Comparison of ENCODE assay signal across 8 cellular contexts in genomic region chr9:3526903-3527652, GRCh38. TPM values are rescaled to one million over a fixed set of nuclear protein-coding genes. Genes with fewer than 3 reads are reported as not detected.
A peak's percentile ranks its signal among the peaks of the same experiment; 100 is the strongest.
DNase-seq lines count a peak whose midpoint lies in the region; ATAC-seq and TF ChIP-seq lines count a peak whose summit lies in the region.

No MANE protein-coding gene starts in this region.

- H3K9ac ChIP-seq in GM23248, result peak overlapping the region; percentile 99

- no peaks in the 10 kb centered on the region for H3K9me3 ChIP-seq in GM23248 (ENCODE audit: low read depth)

- no peaks in the 10 kb centered on the region for H3F3A ChIP-seq in GM23248 (ENCODE audit: insufficient read depth)

- no peaks in the 10 kb centered on the region for H3K36me3 ChIP-seq in GM23248 (ENCODE audit: low read depth)

- peak overlapping the region; percentile 89 to 94 for H3K27ac Mint-ChIP-seq in natural killer cell

- H3K79me2 ChIP-seq in GM23248 (ENCODE audit: insufficient read depth), result peaks cover 26% of the 10 kb centered on the region

- intact Hi-C loops in natural killer cell (cut with micrococcal nuclease), result loop anchor here (5.0 to 10.0 kb wide), 4 partner anchors 685 to 1510 kb away; partner anchors contain the start of genes AK3, CDC37L1, PUM3 and SMARCA2

- peak; percentile 12 for TF ChIP-seq POLR2A in erythroblast (IDR thresholded peaks at IDR 0.05; ENCODE audit: low read length)

- ATAC-seq in natural killer cell, result peak; percentile 35 to 64 (median 45)

- peaks cover 0 to 4% of the 10 kb centered on the region in 2 donors for H3K9me3 Mint-ChIP-seq in natural killer cell

- peaks cover 27% of the 10 kb centered on the region for H3K4me1 ChIP-seq in GM23248 (ENCODE audit: insufficient read depth)

- H3K4me1 Mint-ChIP-seq in natural killer cell, result peaks cover 56 to 58% of the 10 kb centered on the region in 2 donors

- no peaks in the 10 kb centered on the region for H3K9me2 ChIP-seq in GM23248 (ENCODE audit: insufficient read depth)

- no peaks in the 10 kb centered on the region for H3K36me3 Mint-ChIP-seq in natural killer cell

- H3K4me3 Mint-ChIP-seq in natural killer cell, result peak overlapping the region; percentile 92

- H3K27ac ChIP-seq in GM23248, result peak overlapping the region; percentile 100

- WGBS in GM23248 (ENCODE audit: low coverage in 1 of 2, low lambda C conversion rate in 2 of 2, missing lambda C conversion rate in 2 of 2), 2 experiments, result 7 to 10% methylated on average over 23 of the region's 23 CpGs

- H3K27me3 ChIP-seq in GM23248 (replicated peaks; ENCODE audit: insufficient read depth), result no peaks in the 10 kb centered on the region

- H4K20me1 ChIP-seq in GM23248 (ENCODE audit: insufficient read depth), result no peaks in the 10 kb centered on the region

- DNase-seq in activated CD4-positive, CD25-positive, alpha-beta regulatory T cell treated with anti-CD3 and anti-CD28 coated beads, Interleukin-2, amount 50 U/mL, for 16 hours (ENCODE audit: low read depth, low spot score), result peak; percentile 52
- DNase-seq in activated CD4-positive, CD25-positive, alpha-beta regulatory T cell treated with anti-CD3 and anti-CD28 coated beads, Interleukin-2, amount 50 U/mL, for 72 hours, result no peak
- DNase-seq in GM23248, result peak; percentile 47
- peak; percentile 81 for DNase-seq in KG1 (lab: John Stamatoyannopoulos, UW)
- peak in 3 of 5 donors; percentile 51 to 82 (median 66) for DNase-seq in T-helper 1 cell
- peak in 1 of 2 experiments; percentile 86 for DNase-seq in erythroblast (lab: John Stamatoyannopoulos, UW)
- no peak for DNase-seq in natural killer cell
- DNase-seq in GM13977 (ENCODE audit: low spot score), result no peak

- TF ChIP-seq CTCF in natural killer cell (IDR thresholded peaks at IDR 0.05) (no peak), GM13977 (IDR thresholded peaks at IDR 0.05; ENCODE audit: extremely low read depth, insufficient read depth, missing control alignments) (no peak)

- no peaks in the 10 kb centered on the region for H3K27me3 Mint-ChIP-seq in natural killer cell (ENCODE audit: low read depth in 2 of 2)

- peak overlapping the region; percentile 99 for H3K4me2 ChIP-seq in GM23248 (ENCODE audit: unreplicated experiment)

- H3K4me3 ChIP-seq in GM23248, result peak overlapping the region; percentile 91

- peak overlapping the region; percentile 73 for H2AFZ ChIP-seq in GM23248

- in situ Hi-C loops in GM23248 (cut with MboI), result no loop called here
- in situ Hi-C loops in GM13977 (cut with MboI; ENCODE audit: low pct_unique_long_range_greater_than_20kb, low sequenced_read_pairs, unreplicated experiment), result no loop called here

RNA-seq across cellular contexts. Expression of gene RFX3, which starts 1.3 kb away (rescaled TPM):
- total RNA-seq in GM23248 (2014; rRNA removed; shearing (Covaris generic)), result 0.51 and 1.9 TPM in 2 replicates
- polyA plus RNA-seq in GM23248 (2016; fragmentation: Nextera tagmentation; extraction: Ambion mirVana), result 0.80 and 1.2 TPM in 2 replicates
- total RNA-seq in natural killer cell, result 10 to 100 TPM; 24.0 to 30.6 (median 30.0) TPM

Comparison
In these comparisons a context has a peak if more than half of its experiments do, and no peak if none do; other contexts are left out.
1. DNase-seq: peak in activated CD4-positive, CD25-positive, alpha-beta regulatory T cell treated with anti-CD3 and anti-CD28 coated beads, Interleukin-2, amount 50 U/mL, for 16 hours (single experiment), GM23248 (single experiment), KG1 (single experiment) and T-helper 1 cell (3 of 5); none in activated CD4-positive, CD25-positive, alpha-beta regulatory T cell treated with anti-CD3 and anti-CD28 coated beads, Interleukin-2, amount 50 U/mL, for 72 hours (single experiment), natural killer cell (single experiment) and GM13977 (single experiment).